ENCODE assay signal across 32 cellular contexts in genomic region chr10:91517394-91517793, GRCh38.
DNase-seq lines count a peak whose midpoint lies in the region; ATAC-seq, FAIRE-seq and TF ChIP-seq lines count a peak whose summit lies in the region.
"Had no signal": no experiment of that assay in that cellular context is flagged by ENCODE, and none has a peak within 500 bp of the region (broad histone marks: within the 10 kb centered on the region; RNA-seq: fewer than 3 reads in every experiment).

No MANE protein-coding gene starts in this region.

- no peak overlapping the region for H2AFZ ChIP-seq in astrocyte (ENCODE audit: low read depth, low read length)

- no peak overlapping the region for H3K4me2 ChIP-seq in A549
- H3K4me2 ChIP-seq in astrocyte (ENCODE audit: low read length): no peak overlapping the region
- H3K4me2 ChIP-seq: BLaER1; BLaER1 treated with 17β-estradiol and CSF1 and Interleukin-3, amounts not matched to agents 10 nM and 100 nM had no signal

- CTCF ChIA-PET in A549 (lab: Yijun Ruan, JAX): interaction anchor here (0.6 to 0.7 kb wide), 2 partner anchors 122 to 240 kb away, joined by 3 to 4 read pairs; no protein-coding TSS in a partner anchor
- CTCF ChIA-PET in HEK293 (lab: Yijun Ruan, JAX): no interaction called here
- CTCF ChIA-PET in activated CD4-positive, alpha-beta memory T cell treated with anti-CD3 and anti-CD28 coated beads, Interleukin-2, amount 10 ng/mL, durations not matched to agents 7 days and 5 days (lab: Charles Lee): interaction anchor here (1.0 kb wide), 1 partner anchor 12 kb away, joined by 3 read pairs; no protein-coding TSS in a partner anchor

- no peaks in the 10 kb centered on the region for H4K20me1 ChIP-seq in astrocyte (ENCODE audit: insufficient read depth, low read length)
- H4K20me1 ChIP-seq: BLaER1; BLaER1 treated with 17β-estradiol and CSF1 and Interleukin-3, amounts not matched to agents 10 nM and 100 nM had no signal

- peaks cover 13% of the 10 kb centered on the region for H3K36me3 Mint-ChIP-seq in astrocyte (ENCODE audit: low read depth, unreplicated experiment)
- no peaks in the 10 kb centered on the region for H3K36me3 Mint-ChIP-seq in activated CD4-positive, alpha-beta memory T cell treated with anti-CD3 and anti-CD28 coated beads, Interleukin-2, amount 10 ng/mL, durations not matched to agents 7 days and 5 days (ENCODE audit: low read depth)
- H3K36me3 Mint-ChIP-seq: CD14-positive monocyte; CD4-positive, alpha-beta memory T cell; CD4-positive, CD25-positive, alpha-beta regulatory T cell; CD8-positive, alpha-beta T cell had no signal

- TF ChIP-seq CTCF in A549 (IDR thresholded peaks at IDR 0.05) (no peak), HEK293 (tag by site-specific recombination; IDR thresholded peaks at IDR 0.05) (no peak), astrocyte (IDR thresholded peaks at IDR 0.05; ENCODE audit: insufficient read depth, low read depth, low read length) (no peak), sigmoid colon (IDR thresholded peaks at IDR 0.05) (no peak)

- ATAC-seq in A549: no peak
- ATAC-seq in HG03521 (IDR thresholded peaks at IDR 0.05; ENCODE audit: unreplicated experiment): no peak
- ATAC-seq: CD8-positive, alpha-beta T cell had no signal

- H3K9me3 ChIP-seq in A549 (peaks cover 6% of the 10 kb centered on the region; the same call in 1 of the 3 replicates), HEK293 (ENCODE audit: control insufficient read depth, insufficient read depth, low read depth, low read length) (no peaks in the 10 kb centered on the region), astrocyte (ENCODE audit: insufficient read depth, low read depth, low read length) (no peaks in the 10 kb centered on the region), sigmoid colon (no peaks in the 10 kb centered on the region)
- H3K9me3 ChIP-seq: BE2C, Caco-2 had no signal

- H3K27me3 Mint-ChIP-seq in astrocyte (ENCODE audit: low read depth, unreplicated experiment): no peaks in the 10 kb centered on the region
- H3K27me3 Mint-ChIP-seq in activated CD4-positive, alpha-beta memory T cell treated with anti-CD3 and anti-CD28 coated beads, Interleukin-2, amount 10 ng/mL, durations not matched to agents 7 days and 5 days: no peaks in the 10 kb centered on the region
- H3K27me3 Mint-ChIP-seq: B cell; CD4-positive, alpha-beta T cell; CD4-positive, CD25-positive, alpha-beta regulatory T cell had no signal

- no peak overlapping the region for H3K27ac Mint-ChIP-seq in astrocyte (ENCODE audit: unreplicated experiment)
- no peak overlapping the region for H3K27ac Mint-ChIP-seq in activated CD4-positive, alpha-beta memory T cell treated with anti-CD3 and anti-CD28 coated beads, Interleukin-2, amount 10 ng/mL, durations not matched to agents 7 days and 5 days
- H3K27ac Mint-ChIP-seq: B cell; CD14-positive monocyte; CD4-positive, alpha-beta memory T cell; CD4-positive, alpha-beta T cell; CD4-positive, CD25-positive, alpha-beta regulatory T cell; CD8-positive, alpha-beta memory T cell; CD8-positive, alpha-beta T cell had no signal

- peaks cover 26% of the 10 kb centered on the region for H3K4me1 ChIP-seq in A549
- H3K4me1 ChIP-seq in HEK293 (ENCODE audit: control insufficient read depth, insufficient read depth, low read length): no peaks in the 10 kb centered on the region
- peaks cover 2% of the 10 kb centered on the region for H3K4me1 ChIP-seq in astrocyte (ENCODE audit: insufficient read depth, low read length)
- peaks cover 0 to 34% (median 8%) of the 10 kb centered on the region in 4 donors for H3K4me1 ChIP-seq in sigmoid colon
- H3K4me1 ChIP-seq: BE2C, BLaER1, Caco-2 had no signal

- H3K79me2 ChIP-seq in astrocyte (ENCODE audit: insufficient read depth, low read length): no peaks in the 10 kb centered on the region

- H3K27me3 ChIP-seq in astrocyte (ENCODE audit: insufficient read depth, low read length) (no peaks in the 10 kb centered on the region), sigmoid colon (no peaks in the 10 kb centered on the region)
- H3K27me3 ChIP-seq: BE2C; BLaER1; BLaER1 treated with 17β-estradiol and CSF1 and Interleukin-3, amounts not matched to agents 10 nM and 100 nM had no signal

- H3K27ac ChIP-seq in A549: no peak overlapping the region
- H3K27ac ChIP-seq in HEK293 (ENCODE audit: extremely low read depth, low read depth, low read length): no peak overlapping the region
- no peak overlapping the region for H3K27ac ChIP-seq in astrocyte (ENCODE audit: low read depth, low read length)
- no peak overlapping the region for H3K27ac ChIP-seq in sigmoid colon
- H3K27ac ChIP-seq: 22Rv1; BLaER1; BLaER1 treated with 17β-estradiol and CSF1 and Interleukin-3, amounts not matched to agents 10 nM and 100 nM; C4-2B had no signal

- no peak for TF ChIP-seq RAD21 in A549 (conservative IDR thresholded peaks at IDR 0.05 in 1 of 2, IDR thresholded peaks at IDR 0.05 in 1 of 2)

- DNase-seq in A549 (ENCODE audit: low read depth in 1 of 2, low spot score in 1 of 2) (no peak), astrocyte (ENCODE audit: low read depth) (no peak), sigmoid colon (no peak)
- DNase-seq in activated CD4-positive, alpha-beta memory T cell treated with anti-CD3 and anti-CD28 coated beads, Interleukin-2, amount 10 ng/mL, durations not matched to agents 7 days and 5 days: no peak
- DNase-seq: 8988T; ACHN; AML-193; BE2C; C1 segment of cervical spinal cord; Caco-2; Calu3; CD4-positive, alpha-beta memory T cell; CD4-positive, alpha-beta T cell; CD4-positive, CD25-positive, alpha-beta regulatory T cell; CD8-positive, alpha-beta memory T cell; CD8-positive, alpha-beta T cell; COR-L47; DMS 273 treated with DMSO at 0.1 percent for 48 hours; DMS153; DMS79; DMS79 treated with DMSO at 0.1 percent for 48 hours; DND-41; EL had no signal

- H3K9me3 Mint-ChIP-seq in astrocyte (ENCODE audit: unreplicated experiment): peaks cover 1% of the 10 kb centered on the region
- no peaks in the 10 kb centered on the region for H3K9me3 Mint-ChIP-seq in activated CD4-positive, alpha-beta memory T cell treated with anti-CD3 and anti-CD28 coated beads, Interleukin-2, amount 10 ng/mL, durations not matched to agents 7 days and 5 days
- H3K9me3 Mint-ChIP-seq: CD4-positive, alpha-beta T cell; CD8-positive, alpha-beta memory T cell; CD8-positive, alpha-beta T cell had no signal

- no peak for TF ChIP-seq EP300 in A549 (IDR thresholded peaks at IDR 0.05)
- TF ChIP-seq EP300 in sigmoid colon (IDR thresholded peaks at IDR 0.05): no peak

- intact Hi-C loops in sigmoid colon (cut with DNase I): no loop called here

- POLR2A ChIA-PET in A549 (lab: Yijun Ruan, JAX): no interaction called here
- POLR2A ChIA-PET in HEK293 (lab: Yijun Ruan, JAX): no interaction called here
- POLR2A ChIA-PET in activated CD4-positive, alpha-beta memory T cell treated with anti-CD3 and anti-CD28 coated beads, Interleukin-2, amount 10 ng/mL, durations not matched to agents 7 days and 5 days (lab: Charles Lee): no interaction called here

- no peak overlapping the region for H3K4me3 ChIP-seq in A549
- no peak overlapping the region for H3K4me3 ChIP-seq in HEK293 (ENCODE audit: low read depth, low read length)
- no peak overlapping the region for H3K4me3 ChIP-seq in astrocyte (ENCODE audit: insufficient read depth, low read depth, low read length)
- no peak overlapping the region for H3K4me3 ChIP-seq in sigmoid colon
- H3K4me3 ChIP-seq: BLaER1; BLaER1 treated with 17β-estradiol and CSF1 and Interleukin-3, amounts not matched to agents 10 nM and 100 nM had no signal

- no peaks in the 10 kb centered on the region for H3K36me3 ChIP-seq in HEK293 (ENCODE audit: control insufficient read depth in 2 of 2, insufficient read depth in 1 of 2, low read length in 2 of 2)
- H3K36me3 ChIP-seq in astrocyte (ENCODE audit: insufficient read depth, low read length): peaks cover 4% of the 10 kb centered on the region
- H3K36me3 ChIP-seq in sigmoid colon: peaks cover 0 to 6% (median 0%) of the 10 kb centered on the region in 4 donors
- H3K36me3 ChIP-seq: BE2C, BLaER1 had no signal

- FAIRE-seq in A549 (lab: Jason Lieb, UNC): peak; percentile 7
- FAIRE-seq in astrocyte (lab: Jason Lieb, UNC): peak; percentile 47
- FAIRE-seq: D721Med had no signal

- no peak overlapping the region for H3K9ac ChIP-seq in astrocyte (ENCODE audit: low read length)
- H3K9ac ChIP-seq: BLaER1; BLaER1 treated with 17β-estradiol and CSF1 and Interleukin-3, amounts not matched to agents 10 nM and 100 nM had no signal

- peaks cover 7% of the 10 kb centered on the region for H3K4me1 Mint-ChIP-seq in astrocyte (ENCODE audit: low read depth, unreplicated experiment)
- no peaks in the 10 kb centered on the region for H3K4me1 Mint-ChIP-seq in activated CD4-positive, alpha-beta memory T cell treated with anti-CD3 and anti-CD28 coated beads, Interleukin-2, amount 10 ng/mL, durations not matched to agents 7 days and 5 days
- H3K4me1 Mint-ChIP-seq: B cell; CD4-positive, alpha-beta memory T cell; CD8-positive, alpha-beta memory T cell had no signal

- no peak for TF ChIP-seq POLR2A in A549 (IDR thresholded peaks at IDR 0.05; ENCODE audit: low read length)
- no peak for TF ChIP-seq POLR2A in sigmoid colon (IDR thresholded peaks at IDR 0.05)

- no peak overlapping the region for H3K4me3 Mint-ChIP-seq in astrocyte (ENCODE audit: unreplicated experiment)
- H3K4me3 Mint-ChIP-seq in activated CD4-positive, alpha-beta memory T cell treated with anti-CD3 and anti-CD28 coated beads, Interleukin-2, amount 10 ng/mL, durations not matched to agents 7 days and 5 days: no peak overlapping the region
- H3K4me3 Mint-ChIP-seq: B cell; CD14-positive monocyte; CD4-positive, alpha-beta memory T cell; CD4-positive, alpha-beta T cell; CD4-positive, CD25-positive, alpha-beta regulatory T cell; CD8-positive, alpha-beta memory T cell; CD8-positive, alpha-beta T cell had no signal

TF ChIP-seq in A549, 52 proteins besides CTCF, POLR2A, EP300 and RAD21 (continues in another document):
- no peak for TF ChIP-seq EHF (CRISPR knock-in tag; IDR thresholded peaks at IDR 0.05)

TF ChIP-seq in HEK293, 187 proteins besides CTCF, POLR2A, EP300 and RAD21 (continues in another document):
- TF ChIP-seq ZNF155 (tag by site-specific recombination; IDR thresholded peaks at IDR 0.05) (no peak), ZIC2 (tag by site-specific recombination; IDR thresholded peaks at IDR 0.05) (no peak), PRDM1 (tag by site-specific recombination; IDR thresholded peaks at IDR 0.05) (no peak), MZF1 (tag by site-specific recombination; IDR thresholded peaks at IDR 0.05; ENCODE audit: borderline replicate concordance) (no peak), ZNF133 (tag by site-specific recombination; IDR thresholded peaks at IDR 0.05) (peak; percentile 88), REPIN1 (tag by site-specific recombination; IDR thresholded peaks at IDR 0.05; ENCODE audit: low read depth) (no peak), ZNF362 (tag by site-specific recombination; IDR thresholded peaks at IDR 0.05) (no peak)
